In the genomic region with DNA sequence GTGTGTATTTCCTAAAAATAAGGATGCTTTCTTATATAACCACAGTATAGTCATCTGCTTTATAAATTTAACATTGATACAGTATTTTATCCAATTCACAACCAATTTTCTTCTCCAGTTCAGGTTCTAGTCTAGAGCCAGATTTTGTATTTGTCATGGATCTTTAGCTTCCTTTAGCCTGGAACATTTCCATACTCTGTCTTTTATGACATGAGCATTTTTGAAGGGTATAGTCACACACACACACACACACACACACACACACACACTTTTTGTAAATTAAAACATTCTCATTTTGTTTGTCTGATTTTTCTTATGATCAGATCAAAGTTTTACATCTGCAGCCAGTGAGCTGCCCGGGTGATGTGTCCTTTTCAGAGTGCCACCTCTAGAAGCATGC, we compare ENCODE assay signal across 15 cellular contexts.
"Had no signal": no experiment of that assay in that cellular context is flagged by ENCODE, and none has a peak within 500 bp of the region (broad histone marks: within the 10 kb centered on the region; RNA-seq: fewer than 3 reads in every experiment).

No MANE protein-coding gene starts in this region.

- H3K27ac ChIP-seq: heart right ventricle, left lung, stomach, testis had no signal

- H3K4me3 Mint-ChIP-seq: activated CD4-positive, alpha-beta T cell treated with anti-CD3 and anti-CD28 coated beads, Interleukin-2, amount 10 ng/mL, durations not matched to agents 24 days and 14 days; activated CD8-positive, alpha-beta T cell treated with anti-CD3 and anti-CD28 coated beads for 36 hours; activated naive CD4-positive, alpha-beta T cell treated with anti-CD3 and anti-CD28 coated beads for 36 hours; activated T-cell treated with anti-CD3 and anti-CD28 coated beads, Interleukin-2, amount 50 U/mL, for 4 hours; effector memory CD8-positive, alpha-beta T cell; nephron; type B pancreatic cell had no signal

- H3K4me1 Mint-ChIP-seq: nephron had no signal

- H3K27ac Mint-ChIP-seq: activated CD4-positive, alpha-beta T cell treated with anti-CD3 and anti-CD28 coated beads, Interleukin-2, amount 10 ng/mL, durations not matched to agents 24 days and 14 days; activated CD8-positive, alpha-beta T cell treated with anti-CD3 and anti-CD28 coated beads for 36 hours; activated naive CD4-positive, alpha-beta T cell treated with anti-CD3 and anti-CD28 coated beads for 36 hours; effector memory CD8-positive, alpha-beta T cell; nephron; type B pancreatic cell had no signal

- H3K4me3 ChIP-seq: heart right ventricle, left lung, stomach, testis had no signal

- ATAC-seq: activated CD8-positive, alpha-beta T cell treated with anti-CD3 and anti-CD28 coated beads for 36 hours; activated T-cell treated with anti-CD3 and anti-CD28 coated beads, Interleukin-2, amount 50 U/mL, for 4 hours; effector memory CD8-positive, alpha-beta T cell; heart right ventricle; left lung had no signal

- H3K4me1 ChIP-seq: left lung, testis had no signal

- H3K9me3 Mint-ChIP-seq: activated CD4-positive, alpha-beta T cell treated with anti-CD3 and anti-CD28 coated beads, Interleukin-2, amount 10 ng/mL, durations not matched to agents 24 days and 14 days; activated CD8-positive, alpha-beta T cell treated with anti-CD3 and anti-CD28 coated beads for 36 hours; activated naive CD4-positive, alpha-beta T cell treated with anti-CD3 and anti-CD28 coated beads for 36 hours; activated T-cell treated with anti-CD3 and anti-CD28 coated beads, Interleukin-2, amount 50 U/mL, for 4 hours; effector memory CD8-positive, alpha-beta T cell; type B pancreatic cell had no signal

- H3K27me3 ChIP-seq: heart right ventricle, left lung, stomach, testis had no signal

- H3K27me3 Mint-ChIP-seq: activated CD4-positive, alpha-beta T cell treated with anti-CD3 and anti-CD28 coated beads, Interleukin-2, amount 10 ng/mL, durations not matched to agents 24 days and 14 days; activated CD8-positive, alpha-beta T cell treated with anti-CD3 and anti-CD28 coated beads for 36 hours; effector memory CD8-positive, alpha-beta T cell; type B pancreatic cell had no signal

- DNase-seq: activated CD4-positive, CD25-positive, alpha-beta regulatory T cell; activated CD8-positive, alpha-beta T cell treated with anti-CD3 and anti-CD28 coated beads for 36 hours; activated naive CD4-positive, alpha-beta T cell treated with anti-CD3 and anti-CD28 coated beads for 36 hours; activated T-cell treated with anti-CD3 and anti-CD28 coated beads, Interleukin-2, amount 50 U/mL, for 4 hours; aorta; dermis blood vessel endothelial cell; effector memory CD8-positive, alpha-beta T cell; heart right ventricle; left lung; midbrain; stomach; testis had no signal

- H3K9me3 ChIP-seq: heart right ventricle, left lung, stomach, testis had no signal
